In the genomic region with DNA sequence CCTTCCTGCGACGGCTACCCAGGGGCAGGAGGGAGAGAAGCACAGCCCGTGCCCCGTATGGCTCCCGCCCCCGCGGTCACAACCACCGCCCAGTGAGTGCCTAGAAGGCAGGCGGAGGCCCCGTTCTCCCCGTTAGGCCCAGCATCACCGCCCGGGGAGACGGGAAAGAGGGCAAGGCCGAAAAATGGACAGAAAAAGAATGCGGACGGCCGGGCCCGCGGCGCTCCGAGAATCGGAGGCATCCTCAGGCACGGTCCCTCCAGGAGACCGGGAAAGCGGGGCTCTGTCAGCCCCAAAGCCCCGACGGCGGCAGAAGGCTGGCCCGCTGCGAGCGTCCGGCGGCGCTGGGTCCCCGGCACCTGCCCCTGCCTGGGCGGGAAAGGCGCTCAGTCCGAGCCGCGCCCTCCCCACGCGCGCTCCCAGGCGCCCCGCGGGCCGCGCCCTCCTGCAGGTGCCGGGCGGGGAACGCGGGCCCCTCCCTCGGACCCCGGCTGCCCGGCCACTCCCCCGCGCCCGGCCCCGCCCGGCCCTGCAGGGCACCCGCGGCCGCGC, we compare ENCODE assay signal across 8 cellular contexts. TPM values are rescaled to one million over a fixed set of nuclear protein-coding genes. Genes with fewer than 3 reads are reported as not detected.
DNase-seq lines count a peak whose midpoint lies in the region; ATAC-seq, FAIRE-seq and TF ChIP-seq lines count a peak whose summit lies in the region.

No MANE protein-coding gene starts in this region.

- DNase-seq in GM12864 (ENCODE audit: low read depth): peak; percentile 18
- no peak for DNase-seq in HCT116 (ENCODE audit: low read depth, low spot score)
- DNase-seq in NT2/D1 (ENCODE audit: low read depth, low spot score): no peak
- DNase-seq in adrenal gland: peak in 3 of 7 donors; percentile 41 to 56 (median 52)
- peak; percentile 44 for DNase-seq in stimulated activated CD4-positive, alpha-beta T cell treated with anti-CD3 and anti-CD28 coated beads, Interleukin-12 subunit alpha, Interleukin-12 subunit beta, amount 100 ng/mL, for 4 hours
- DNase-seq in D721Med (ENCODE audit: insufficient read length, low spot score): no peak
- no peak for DNase-seq in GM19240 (ENCODE audit: insufficient read length, low spot score)

- no peak for TF ChIP-seq RAD21 in HCT116 (IDR thresholded peaks at IDR 0.05; ENCODE audit: low read depth)

- H3K27ac ChIP-seq in HCT116 (ENCODE audit: low read depth, low read length) (peak overlapping the region; percentile 93), adrenal gland (peak overlapping the region; percentile 39 to 82 (median 70)), iPS-20b (ENCODE audit: low read length) (no peak overlapping the region)

- H3K79me2 ChIP-seq in HCT116 (ENCODE audit: insufficient read depth, low read length): peaks cover 15% of the 10 kb centered on the region

- TF ChIP-seq CTCF in GM12864 (IDR thresholded peaks at IDR 0.05; ENCODE audit: low read depth, low read length, missing control alignments): no peak
- no peak for TF ChIP-seq CTCF in HCT116 (IDR thresholded peaks at IDR 0.05 in 2 of 3, conservative IDR thresholded peaks at IDR 0.05 in 1 of 3; ENCODE audit: borderline replicate concordance in 1 of 3, insufficient read depth in 1 of 3, low read depth in 2 of 3, low read length in 2 of 3)
- no peak for TF ChIP-seq CTCF in adrenal gland (IDR thresholded peaks at IDR 0.05)
- no peak for TF ChIP-seq CTCF in D721Med (IDR thresholded peaks at IDR 0.05; ENCODE audit: insufficient read depth, missing control alignments)

- 0 to 1% (median 0%) methylated on average over 2 to 65 of the region's 65 CpGs for WGBS in adrenal gland, 4 donors

- no peaks in the 10 kb centered on the region for H3K27me3 ChIP-seq in HCT116 (ENCODE audit: insufficient read depth, low read length)
- peaks cover 11% of the 10 kb centered on the region for H3K27me3 ChIP-seq in NT2/D1 (ENCODE audit: insufficient read depth, insufficient read length)
- no peaks in the 10 kb centered on the region for H3K27me3 ChIP-seq in adrenal gland
- no peaks in the 10 kb centered on the region for H3K27me3 ChIP-seq in iPS-20b (ENCODE audit: insufficient read depth, low read length)

- peak overlapping the region; percentile 85 for H3K4me3 ChIP-seq in GM12864 (ENCODE audit: low read depth, low read length)
- H3K4me3 ChIP-seq in HCT116 (replicated peaks in 1 of 2; ENCODE audit: low read depth in 1 of 2, low read length in 2 of 2): peak overlapping the region; percentile 78 to 89
- peak overlapping the region; percentile 86 for H3K4me3 ChIP-seq in NT2/D1 (ENCODE audit: insufficient read length, low read depth)
- H3K4me3 ChIP-seq in adrenal gland: peak overlapping the region; percentile 35 to 68 (median 46)
- H3K4me3 ChIP-seq in iPS-20b (ENCODE audit: low read length): peak overlapping the region; percentile 74

- no peak for TF ChIP-seq POLR2A in HCT116 (IDR thresholded peaks at IDR 0.05; ENCODE audit: borderline replicate concordance, extremely low read depth, insufficient read depth, insufficient read length)
- TF ChIP-seq POLR2A in adrenal gland (IDR thresholded peaks at IDR 0.05): no peak

- no peaks in the 10 kb centered on the region for H4K20me1 ChIP-seq in HCT116 (ENCODE audit: insufficient read depth)

- CTCF ChIA-PET in HCT116 (lab: Charles Lee): interaction anchor here (2.1 kb wide), 1 partner anchor 11 kb away, joined by 10 read pairs; no protein-coding TSS in a partner anchor

- no peaks in the 10 kb centered on the region for H3K9me3 ChIP-seq in HCT116 (ENCODE audit: control insufficient read depth in 1 of 2, insufficient read depth in 1 of 2, low read depth in 1 of 2, low read length in 2 of 2)
- no peaks in the 10 kb centered on the region for H3K9me3 ChIP-seq in NT2/D1 (ENCODE audit: insufficient read depth, low read length)
- no peaks in the 10 kb centered on the region for H3K9me3 ChIP-seq in adrenal gland (replicated peaks in 1 of 3)
- H3K9me3 ChIP-seq in iPS-20b (ENCODE audit: insufficient read depth, low read depth, low read length): no peaks in the 10 kb centered on the region

- H3K4me1 ChIP-seq in HCT116 (ENCODE audit: control insufficient read depth in 1 of 2, insufficient read depth in 2 of 2, low read length in 2 of 2): peaks cover 17 to 32% of the 10 kb centered on the region in 2 experiments
- H3K4me1 ChIP-seq in NT2/D1 (ENCODE audit: insufficient read depth, insufficient read length): peaks cover 37% of the 10 kb centered on the region
- peaks cover 16 to 27% of the 10 kb centered on the region in 2 donors for H3K4me1 ChIP-seq in adrenal gland (replicated peaks in 1 of 2)
- H3K4me1 ChIP-seq in iPS-20b (ENCODE audit: insufficient read depth, low read length): no peaks in the 10 kb centered on the region

- no peak overlapping the region for H2AFZ ChIP-seq in HCT116 (ENCODE audit: low read depth, low read length, poor library complexity, severe bottlenecking)

- RAD21 ChIA-PET in HCT116 (lab: Charles Lee; ENCODE audit: low non-redundant PET in 1 of 2, low total read pairs in 2 of 2, uncharacterized antibody in 2 of 2, unreplicated experiment in 2 of 2): interaction anchor here in 1 of 2 experiments (1.4 kb wide), 1 partner anchor 98 kb away, joined by 4 read pairs; no protein-coding TSS in a partner anchor

- ATAC-seq in HCT116: peak; percentile 34

- FAIRE-seq in D721Med (lab: Jason Lieb, UNC): no peak

- H3K4me2 ChIP-seq in HCT116 (ENCODE audit: low read length): peak overlapping the region; percentile 97

- intact Hi-C loops in HCT116 (cut with micrococcal nuclease): loop anchor here (2.0 kb wide), 1 partner anchor 28 kb away; a partner anchor contains a TSS
- intact Hi-C loops in adrenal gland (cut with DNase I): no loop called here

- POLR2A ChIA-PET in HCT116 (lab: Charles Lee): interaction anchor here (0.6 to 1.9 kb wide), 12 partner anchors 8 to 126 kb away, joined by 3 to 8 read pairs (median 3); no protein-coding TSS in a partner anchor

- no TSS peak for BruUV-seq in HCT116 (replicated peaks; lab: Mats Ljungman, UMichigan)

- H3K9me2 ChIP-seq in HCT116 (ENCODE audit: insufficient read depth): no peaks in the 10 kb centered on the region

- H3K36me3 ChIP-seq in HCT116 (ENCODE audit: control insufficient read depth in 1 of 2, insufficient read depth in 2 of 2, low read length in 2 of 2): 0 out of 4 replicates have a peak, but pooled peaks cover 0 to 7% of the 10 kb centered on the region in 2 experiments
- peaks cover 16% of the 10 kb centered on the region for H3K36me3 ChIP-seq in NT2/D1 (ENCODE audit: insufficient read depth, insufficient read length, low read length)
- no peaks in the 10 kb centered on the region for H3K36me3 ChIP-seq in adrenal gland (replicated peaks in 1 of 2)
- H3K36me3 ChIP-seq in iPS-20b (ENCODE audit: insufficient read depth, low read depth, low read length): no peaks in the 10 kb centered on the region

- peak overlapping the region; percentile 86 for H3K9ac ChIP-seq in HCT116 (ENCODE audit: low read length)
- H3K9ac ChIP-seq in NT2/D1 (ENCODE audit: insufficient read length, low read depth): peak overlapping the region; percentile 98
- peak overlapping the region; percentile 70; the same call in 1 of the 2 replicates for H3K9ac ChIP-seq in iPS-20b (ENCODE audit: low read depth, low read length)

TF ChIP-seq in HCT116, 20 proteins besides CTCF, POLR2A, EP300 and RAD21:
- peak; percentile 57; the same call in 1 of the 2 replicates for TF ChIP-seq ZFX (IDR thresholded peaks at IDR 0.05)
- TF ChIP-seq, protein P1, sequence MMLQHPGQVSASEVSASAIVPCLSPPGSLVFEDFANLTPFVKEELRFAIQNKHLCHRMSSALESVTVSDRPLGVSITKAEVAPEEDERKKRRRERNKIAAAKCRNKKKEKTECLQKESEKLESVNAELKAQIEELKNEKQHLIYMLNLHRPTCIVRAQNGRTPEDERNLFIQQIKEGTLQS (IDR thresholded peaks at IDR 0.05): no peak
TF ChIP-seq in HCT116: peak in this region for 1.

RNA-seq across cellular contexts. Expression of a gene that starts 0.4 kb away (rescaled TPM):
- total RNA-seq in HCT116 (2021; ENCODE audit: unreplicated experiment) (59.2 TPM), adrenal gland (100 to 1,000 TPM in 1 of 8 donors, 10 to 100 TPM in 7; 63.5 to 115 (median 77.4) TPM)
- 63.3 and 64.8 TPM in 2 replicates for polyA plus RNA-seq in HCT116 (2012)
- polyA plus RNA-seq in adrenal gland: 100 to 1,000 TPM in 2 of 3 donors, 1 to 10 TPM in 1; 5.0 to 248 (median 144) TPM

RNA-seq across cellular contexts. Expression of a gene that starts 2.2 kb away (rescaled TPM):
- total RNA-seq in HCT116 (2021; ENCODE audit: unreplicated experiment): not detected
- 0.64 and 0.76 TPM in 2 replicates for polyA plus RNA-seq in HCT116 (2012)
- total RNA-seq in adrenal gland: under 1 TPM in 2 of 8 donors, not detected in 6; 0.46 to 0.92 TPM
- 1 to 10 TPM in 2 of 3 donors, under 1 TPM in 1; 0.22 to 3.1 (median 2.6) TPM for polyA plus RNA-seq in adrenal gland

RNA-seq across cellular contexts. Expression of a gene that starts 27.7 kb away (rescaled TPM):
- total RNA-seq in HCT116 (2021; ENCODE audit: unreplicated experiment) (1,043 TPM), adrenal gland (1,000 to 10,000 TPM in 5 of 8 donors, 100 to 1,000 TPM in 3; 583 to 2,018 (median 1,149) TPM)
- polyA plus RNA-seq in HCT116 (2012): 1,480 and 1,509 TPM in 2 replicates
- 1,000 to 10,000 TPM in 1 of 3 donors, 100 to 1,000 TPM in 2; 546 to 2,717 (median 747) TPM for polyA plus RNA-seq in adrenal gland

RNA-seq across cellular contexts. Expression of a gene that starts 28.7 kb away (rescaled TPM):
- total RNA-seq in HCT116 (2021; ENCODE audit: unreplicated experiment) (not detected), adrenal gland (1 to 10 TPM in 3 of 8 donors, under 1 TPM in 2, not detected in 3; 0.11 to 2.9 (median 2.1) TPM)
- 0.12 TPM in 1 of 2 replicates, not detected in the other for polyA plus RNA-seq in HCT116 (2012)
- 10 to 100 TPM in 1 of 3 donors, 1 to 10 TPM in 1, under 1 TPM in 1; 0.29 to 48.7 (median 4.1) TPM for polyA plus RNA-seq in adrenal gland

RNA-seq across cellular contexts. Expression of a gene that starts 38.5 kb away (rescaled TPM):
- 554 TPM for total RNA-seq in HCT116 (2021; ENCODE audit: unreplicated experiment)
- polyA plus RNA-seq in HCT116 (2012): 393 and 453 TPM in 2 replicates
- total RNA-seq in adrenal gland: 100 to 1,000 TPM; 134 to 491 (median 236) TPM
- polyA plus RNA-seq in adrenal gland: 100 to 1,000 TPM; 180 to 324 (median 250) TPM

Comparison
In these comparisons a context has a peak if more than half of its experiments do, and no peak if none do; other contexts are left out.
1. DNase-seq: peak in GM12864 (single experiment) and stimulated activated CD4-positive, alpha-beta T cell treated with anti-CD3 and anti-CD28 coated beads, Interleukin-12 subunit alpha, Interleukin-12 subunit beta, amount 100 ng/mL, for 4 hours (single experiment); none in HCT116 (single experiment), NT2/D1 (single experiment), D721Med (single experiment) and GM19240 (single experiment).
2. Peak in every context shown above with its lines, with median percentiles within 50 percentile points of each other: H3K4me3 ChIP-seq and H3K9ac ChIP-seq.